Comparison of ENCODE assay signal across 27 cellular contexts in the genomic region with DNA sequence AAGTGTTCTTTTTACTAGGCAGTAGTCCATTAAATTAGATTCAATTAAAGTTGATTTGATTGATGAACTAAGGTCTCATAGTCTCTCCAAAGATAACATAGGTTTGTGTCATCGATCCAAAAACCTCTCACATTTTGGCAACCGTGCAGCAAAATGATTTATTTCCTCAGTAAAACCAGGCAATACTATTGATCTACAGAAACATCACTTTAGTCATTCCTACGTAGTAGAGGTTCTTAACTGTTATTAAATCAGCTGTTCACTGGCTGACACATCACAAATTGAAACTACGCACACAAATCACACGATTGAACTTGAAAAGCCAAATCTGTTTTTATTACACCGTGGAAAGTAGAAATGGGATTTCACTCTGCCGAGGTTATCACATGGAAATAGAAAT.
DNase-seq lines count a peak whose midpoint lies in the region; ATAC-seq and TF ChIP-seq lines count a peak whose summit lies in the region.
"Had no signal": no experiment of that assay in that cellular context is flagged by ENCODE, and none has a peak within 500 bp of the region (broad histone marks: within the 10 kb centered on the region; RNA-seq: fewer than 3 reads in every experiment).

No MANE protein-coding gene starts in this region.

- no peak overlapping the region for H3K18ac ChIP-seq in IMR-90 (ENCODE audit: low read depth, low read length)

- POLR2A ChIA-PET in IMR-90 (lab: Charles Lee; ENCODE audit: unreplicated experiment): no interaction called here
- POLR2A ChIA-PET in activated CD8-positive, alpha-beta T cell treated with anti-CD3 and anti-CD28 coated beads, Interleukin-2, amount 10 ng/mL, durations not matched to agents 7 days and 5 days (lab: Charles Lee): no interaction called here

- no peaks in the 10 kb centered on the region for H3K36me3 Mint-ChIP-seq in activated CD8-positive, alpha-beta T cell treated with anti-CD3 and anti-CD28 coated beads, Interleukin-2, amount 10 ng/mL, durations not matched to agents 7 days and 5 days (ENCODE audit: low read depth)

- peaks cover 10% of the 10 kb centered on the region for H3K27me3 Mint-ChIP-seq in activated CD8-positive, alpha-beta T cell treated with anti-CD3 and anti-CD28 coated beads, Interleukin-2, amount 10 ng/mL, durations not matched to agents 7 days and 5 days (ENCODE audit: low read depth)

- peaks cover 0 to 3% of the 10 kb centered on the region in 2 experiments; a peak in 1 of 4 replicates for H3K79me1 ChIP-seq in IMR-90 (ENCODE audit: low read depth in 1 of 2, low read length in 2 of 2)

- H3K4ac ChIP-seq in IMR-90 (ENCODE audit: low read depth, low read length): no peak overlapping the region

- no peak overlapping the region for H3K23ac ChIP-seq in IMR-90 (ENCODE audit: low read depth, low read length)

- no peak overlapping the region for H3K4me3 Mint-ChIP-seq in activated CD8-positive, alpha-beta T cell treated with anti-CD3 and anti-CD28 coated beads, Interleukin-2, amount 10 ng/mL, durations not matched to agents 7 days and 5 days
- H3K4me3 Mint-ChIP-seq: activated naive CD4-positive, alpha-beta T cell treated with anti-CD3 and anti-CD28 coated beads for 36 hours; nephron progenitor cell; stimulated activated naive CD8-positive, alpha-beta T cell treated with anti-CD3 and anti-CD28 coated beads, Interleukin-15, amount 100 ng/mL, for 72 hours; WTC11 had no signal

- dilution Hi-C loops in IMR-90 (cut with HindIII; ENCODE audit: low sequenced_read_pairs, unreplicated experiment): no loop called here

- H2AK5ac ChIP-seq in IMR-90 (ENCODE audit: low read depth, low read length): no peak overlapping the region

- in situ Hi-C loops in IMR-90 (cut with MboI; ENCODE audit: low sequenced_read_pairs): no loop called here

- no peaks in the 10 kb centered on the region for H3K9me3 ChIP-seq in IMR-90 (ENCODE audit: control insufficient read depth, insufficient read depth, low read length)
- H3K9me3 ChIP-seq in tibial artery: no peaks in the 10 kb centered on the region
- H3K9me3 ChIP-seq in stomach: no peaks in the 10 kb centered on the region
- H3K9me3 ChIP-seq: Caco-2, gastroesophageal sphincter, right lobe of liver, upper lobe of right lung had no signal

- no peak overlapping the region for H4K8ac ChIP-seq in IMR-90 (ENCODE audit: low read depth in 2 of 2, low read length in 2 of 2)

- no peak overlapping the region for H3K27ac Mint-ChIP-seq in activated CD8-positive, alpha-beta T cell treated with anti-CD3 and anti-CD28 coated beads, Interleukin-2, amount 10 ng/mL, durations not matched to agents 7 days and 5 days
- H3K27ac Mint-ChIP-seq: activated naive CD4-positive, alpha-beta T cell treated with anti-CD3 and anti-CD28 coated beads for 36 hours; nephron progenitor cell; stimulated activated naive CD8-positive, alpha-beta T cell treated with anti-CD3 and anti-CD28 coated beads, Interleukin-15, amount 100 ng/mL, for 72 hours; WTC11 had no signal

- TF ChIP-seq CTCF in IMR-90 (conservative IDR thresholded peaks at IDR 0.05; ENCODE audit: low read depth, low read length) (no peak), tibial artery (IDR thresholded peaks at IDR 0.05) (no peak), stomach (IDR thresholded peaks at IDR 0.05) (no peak)

- no peak overlapping the region for H2BK15ac ChIP-seq in IMR-90 (ENCODE audit: low read depth, low read length)

- TF ChIP-seq POLR2A in IMR-90 (IDR thresholded peaks at IDR 0.05; ENCODE audit: low read depth, low read length) (no peak), stomach (IDR thresholded peaks at IDR 0.05) (no peak)

- no peak overlapping the region for H2BK5ac ChIP-seq in IMR-90 (ENCODE audit: low read depth, low read length, poor library complexity, severe bottlenecking)

- H2AK9ac ChIP-seq in IMR-90 (replicated peaks; ENCODE audit: low read depth, low read length, poor library complexity): no peak overlapping the region

- DNase-seq in IMR-90: no peak
- DNase-seq in astrocyte of the hippocampus (ENCODE audit: low read depth, low spot score): peak; percentile 6
- peak; percentile 31 to 54 for DNase-seq in lung microvascular endothelial cell (ENCODE audit: low read depth in 2 of 2)
- DNase-seq in tibial artery: no peak
- DNase-seq in stomach: no peak
- no peak for DNase-seq in activated CD8-positive, alpha-beta T cell treated with anti-CD3 and anti-CD28 coated beads, Interleukin-2, amount 10 ng/mL, durations not matched to agents 7 days and 5 days
- no peak for DNase-seq in DMS79 (lab: John Stamatoyannopoulos, UW)
- DNase-seq: activated CD4-positive, alpha-beta T cell treated with anti-CD3 and anti-CD28 coated beads, Interleukin-2, amount 50 U/mL, for 1 hour; activated naive CD4-positive, alpha-beta T cell treated with anti-CD3 and anti-CD28 coated beads for 36 hours; Caco-2; central memory CD4-positive, alpha-beta T cell; hypothalamus; left ventricle myocardium superior; NCI-H1092; NCI-H187 treated with DMSO at 0.1 percent for 48 hours; nephron progenitor cell; right lobe of liver; stimulated activated naive CD8-positive, alpha-beta T cell treated with anti-CD3 and anti-CD28 coated beads, Interleukin-15, amount 100 ng/mL, for 72 hours; T-helper 9 cell; upper lobe of right lung had no signal

- intact Hi-C loops in IMR-90 (cut with micrococcal nuclease) (no loop called here), tibial artery (cut with DNase I; ENCODE audit: low total_unique reads) (no loop called here), stomach (cut with DNase I; ENCODE audit: low total_unique reads) (no loop called here)

- no peak for ATAC-seq in IMR-90 (ENCODE audit: low read depth)
- ATAC-seq in activated CD8-positive, alpha-beta T cell treated with anti-CD3 and anti-CD28 coated beads, Interleukin-2, amount 10 ng/mL, durations not matched to agents 7 days and 5 days: no peak
- ATAC-seq: gastroesophageal sphincter; GM12878; left ventricle myocardium superior; right lobe of liver; stimulated activated naive CD8-positive, alpha-beta T cell treated with anti-CD3 and anti-CD28 coated beads, Interleukin-15, amount 100 ng/mL, for 72 hours; upper lobe of right lung; WTC11 had no signal

- H3K4me1 Mint-ChIP-seq in activated CD8-positive, alpha-beta T cell treated with anti-CD3 and anti-CD28 coated beads, Interleukin-2, amount 10 ng/mL, durations not matched to agents 7 days and 5 days (ENCODE audit: low read depth): no peaks in the 10 kb centered on the region
- H3K4me1 Mint-ChIP-seq: nephron progenitor cell; stimulated activated naive CD8-positive, alpha-beta T cell treated with anti-CD3 and anti-CD28 coated beads, Interleukin-15, amount 100 ng/mL, for 72 hours had no signal

- H2BK20ac ChIP-seq in IMR-90 (ENCODE audit: low read depth, low read length): no peak overlapping the region

- H3K4me3 ChIP-seq in IMR-90 (ENCODE audit: insufficient read depth, low read depth, low read length) (no peak overlapping the region), tibial artery (peak overlapping the region; percentile 8 to 15), stomach (no peak overlapping the region)
- H3K4me3 ChIP-seq: BLaER1 treated with 17β-estradiol and CSF1 and Interleukin-3, amounts not matched to agents 10 nM and 100 nM; gastroesophageal sphincter; GM12878; right lobe of liver; upper lobe of right lung had no signal

- no peaks in the 10 kb centered on the region for H3K9me3 Mint-ChIP-seq in activated CD8-positive, alpha-beta T cell treated with anti-CD3 and anti-CD28 coated beads, Interleukin-2, amount 10 ng/mL, durations not matched to agents 7 days and 5 days (ENCODE audit: insufficient read depth)
- H3K9me3 Mint-ChIP-seq: activated naive CD4-positive, alpha-beta T cell treated with anti-CD3 and anti-CD28 coated beads for 36 hours; nephron progenitor cell; stimulated activated naive CD8-positive, alpha-beta T cell treated with anti-CD3 and anti-CD28 coated beads, Interleukin-15, amount 100 ng/mL, for 72 hours had no signal

- H3K27ac ChIP-seq in IMR-90 (ENCODE audit: insufficient read depth, low read length): no peak overlapping the region
- H3K27ac ChIP-seq in tibial artery: peak overlapping the region in 1 of 2 donors; percentile 37
- H3K27ac ChIP-seq in stomach: no peak overlapping the region
- H3K27ac ChIP-seq: BLaER1 treated with 17β-estradiol and CSF1 and Interleukin-3, amounts not matched to agents 10 nM and 100 nM; epithelial cell of prostate; gastroesophageal sphincter; HL-60; parathyroid adenoma; right lobe of liver; upper lobe of right lung had no signal

- H3K27me3 ChIP-seq in IMR-90 (ENCODE audit: control insufficient read depth, insufficient read depth, low read length): no peaks in the 10 kb centered on the region
- no peaks in the 10 kb centered on the region for H3K27me3 ChIP-seq in tibial artery
- H3K27me3 ChIP-seq in stomach: no peaks in the 10 kb centered on the region
- H3K27me3 ChIP-seq: BLaER1 treated with 17β-estradiol and CSF1 and Interleukin-3, amounts not matched to agents 10 nM and 100 nM; gastroesophageal sphincter; right lobe of liver; upper lobe of right lung had no signal

- CTCF ChIA-PET in IMR-90 (lab: Yijun Ruan, JAX): interaction anchor here (0.8 kb wide), 1 partner anchor 14 kb away, joined by 3 read pairs; no protein-coding TSS in a partner anchor
- CTCF ChIA-PET in activated CD8-positive, alpha-beta T cell treated with anti-CD3 and anti-CD28 coated beads, Interleukin-2, amount 10 ng/mL, durations not matched to agents 7 days and 5 days (lab: Charles Lee): no interaction called here

- H2BK120ac ChIP-seq in IMR-90 (ENCODE audit: low read depth, low read length): no peak overlapping the region

- H4K20me1 ChIP-seq in IMR-90 (ENCODE audit: insufficient read depth, low read length): no peaks in the 10 kb centered on the region
- H4K20me1 ChIP-seq: BLaER1 treated with 17β-estradiol and CSF1 and Interleukin-3, amounts not matched to agents 10 nM and 100 nM had no signal

- no peak overlapping the region for H3K9ac ChIP-seq in IMR-90 (ENCODE audit: low read depth, low read length)
- H3K9ac ChIP-seq: BLaER1 treated with 17β-estradiol and CSF1 and Interleukin-3, amounts not matched to agents 10 nM and 100 nM; parathyroid adenoma had no signal

- H3K36me3 ChIP-seq in IMR-90 (ENCODE audit: control insufficient read depth, insufficient read depth, low read length): no peaks in the 10 kb centered on the region
- H3K36me3 ChIP-seq in tibial artery: no peaks in the 10 kb centered on the region
- H3K36me3 ChIP-seq in stomach: no peaks in the 10 kb centered on the region
- H3K36me3 ChIP-seq: BLaER1 treated with 17β-estradiol and CSF1 and Interleukin-3, amounts not matched to agents 10 nM and 100 nM; gastroesophageal sphincter; right lobe of liver; upper lobe of right lung had no signal

- no peak overlapping the region for H4K91ac ChIP-seq in IMR-90 (ENCODE audit: insufficient read depth, low read depth, low read length)

- H2AFZ ChIP-seq in IMR-90 (replicated peaks; ENCODE audit: low read length, poor library complexity): no peak overlapping the region
- H2AFZ ChIP-seq: parathyroid adenoma had no signal

- H3K14ac ChIP-seq in IMR-90 (replicated peaks; ENCODE audit: low read depth, low read length): no peak overlapping the region

- H4K5ac ChIP-seq in IMR-90 (ENCODE audit: low read depth, low read length): peak overlapping the region; percentile 18; the same call in 1 of the 2 replicates

- no peak overlapping the region for H3K4me2 ChIP-seq in IMR-90 (ENCODE audit: low read depth, low read length)

- no CpG with 5 or more reads among the region's 7 CpGs for WGBS in IMR-90 (ENCODE audit: extremely low coverage in 2 of 2, insufficient read length in 1 of 2), 2 experiments
- WGBS in stomach, 5 donors: 43 to 56% (median 47%) methylated on average over 7 of the region's 7 CpGs

- BruUV-seq in IMR-90 (replicated peaks; lab: Mats Ljungman, UMichigan): no TSS peak

- H3K56ac ChIP-seq in IMR-90 (ENCODE audit: extremely low read depth, insufficient read depth, low read length): no peak overlapping the region

- H3K9me1 ChIP-seq in IMR-90 (ENCODE audit: insufficient read depth, low read length): 0 out of 2 replicates have a peak, but pooled peaks cover 2% of the 10 kb centered on the region

- H3K4me1 ChIP-seq in IMR-90 (ENCODE audit: control insufficient read depth, insufficient read depth, low read length) (peaks cover 2% of the 10 kb centered on the region), tibial artery (peaks cover 0 to 10% (median 7%) of the 10 kb centered on the region in 4 donors), stomach (no peaks in the 10 kb centered on the region)
- H3K4me1 ChIP-seq: Caco-2, parathyroid adenoma, right lobe of liver had no signal

- no peak for TF ChIP-seq RAD21 in IMR-90 (IDR thresholded peaks at IDR 0.05; ENCODE audit: low read length)

- TF ChIP-seq EP300 in stomach (IDR thresholded peaks at IDR 0.05): no peak

Comparison
In these comparisons a context has a peak if more than half of its experiments do, and no peak if none do; other contexts are left out.
1. DNase-seq: peak in astrocyte of the hippocampus (single experiment) and lung microvascular endothelial cell (2 of 2); none in IMR-90 (single experiment), tibial artery (0 of 2), stomach (single experiment), activated CD8-positive, alpha-beta T cell treated with anti-CD3 and anti-CD28 coated beads, Interleukin-2, amount 10 ng/mL, durations not matched to agents 7 days and 5 days (single experiment) and DMS79 (single experiment).
2. H3K4me3 ChIP-seq: peak in tibial artery (2 of 2); none in IMR-90 (single experiment) and stomach (0 of 4).